ENCODE assay signal across 10 cellular contexts in the genomic region with DNA sequence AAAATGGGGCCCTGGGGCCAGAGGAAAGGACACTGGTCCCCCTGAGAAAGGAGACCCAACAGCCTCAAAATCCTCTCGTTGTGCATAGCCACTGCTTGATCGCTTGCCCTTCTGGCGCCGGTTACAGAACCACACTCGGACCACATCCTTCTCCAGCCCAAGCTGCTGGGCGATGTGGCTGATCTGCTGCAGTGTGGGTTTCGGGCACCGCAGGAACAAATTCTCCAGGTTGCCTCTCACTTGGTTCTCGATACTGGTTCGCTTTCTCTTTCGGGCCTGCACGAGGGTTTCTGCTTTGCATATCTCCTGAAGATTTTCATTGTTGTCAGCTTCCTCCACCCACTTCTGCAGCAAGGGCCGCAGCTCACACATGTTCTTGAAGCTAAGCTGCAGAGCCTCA. TPM values are rescaled to one million over a fixed set of nuclear protein-coding genes. Genes with fewer than 3 reads are reported as not detected.
"Had no signal": no experiment of that assay in that cellular context is flagged by ENCODE, and none has a peak within 500 bp of the region (broad histone marks: within the 10 kb centered on the region; RNA-seq: fewer than 3 reads in every experiment).

No MANE protein-coding gene starts in this region.

RNA-seq across cellular contexts. Expression of a gene that starts 22.9 kb away (rescaled TPM):
- total RNA-seq: activated CD8-positive, alpha-beta memory T cell treated with anti-CD3 and anti-CD28 coated beads for 36 hours; activated CD8-positive, alpha-beta T cell treated with anti-CD3 and anti-CD28 coated beads for 36 hours; activated naive CD4-positive, alpha-beta T cell treated with anti-CD3 and anti-CD28 coated beads, Interleukin-2, amount 50 U/mL, for 72 hours; activated T-cell treated with anti-CD3 and anti-CD28 coated beads, Interleukin-2, amount 50 U/mL, for 72 hours; activated T-helper 17 cell treated with anti-CD3 and anti-CD28 coated beads, Interleukin-2, amount 50 U/mL, for 72 hours; bronchial epithelial cell; MCF 10A; Right ventricle myocardium superior; T-helper 2 cell treated with Interferon-gamma antibody and Interleukin-4, amounts not matched to agents 100 ng/mL and 5 ng/mL, for 36 hours; WTC11 had no signal
